ENCODE assay signal across 11 cellular contexts in genomic region chr2:104938226-104938941, GRCh38.
DNase-seq lines count a peak whose midpoint lies in the region; ATAC-seq and TF ChIP-seq lines count a peak whose summit lies in the region.
"Had no signal": no experiment of that assay in that cellular context is flagged by ENCODE, and none has a peak within 500 bp of the region (broad histone marks: within the 10 kb centered on the region; RNA-seq: fewer than 3 reads in every experiment).

No MANE protein-coding gene starts in this region.

- H3K4me1 Mint-ChIP-seq in endothelial cell (ENCODE audit: unreplicated experiment) = peaks cover 5% of the 10 kb centered on the region

- no peak overlapping the region for H4K12ac ChIP-seq in trophoblast cell (ENCODE audit: low read depth, low read length)

- H3K4me1 ChIP-seq in trophoblast cell (ENCODE audit: control insufficient read depth in 1 of 2, insufficient read depth in 2 of 2, low read length in 2 of 2) = no peaks in the 10 kb centered on the region
- H3K4me1 ChIP-seq: breast epithelium had no signal

- H3K4me3 ChIP-seq in GM12865 (ENCODE audit: low read depth, low read length) (no peak overlapping the region), trophoblast cell (ENCODE audit: low read depth, low read length) (no peak overlapping the region)
- H3K4me3 ChIP-seq: breast epithelium had no signal

- no peaks in the 10 kb centered on the region for H3K9me3 Mint-ChIP-seq in endothelial cell (ENCODE audit: unreplicated experiment)

- no peak overlapping the region for H3K4me3 Mint-ChIP-seq in endothelial cell (ENCODE audit: unreplicated experiment)

- H3K27me3 ChIP-seq in trophoblast cell (ENCODE audit: insufficient read depth, low read length) = no peaks in the 10 kb centered on the region
- H3K27me3 ChIP-seq: breast epithelium had no signal

- no peak overlapping the region for H3K27ac ChIP-seq in trophoblast cell (ENCODE audit: low read depth, low read length)
- H3K27ac ChIP-seq: breast epithelium had no signal

- no peaks in the 10 kb centered on the region for H3K9me3 ChIP-seq in trophoblast cell (ENCODE audit: insufficient read depth, low read depth, low read length)
- H3K9me3 ChIP-seq: breast epithelium had no signal

- H3K18ac ChIP-seq in trophoblast cell (ENCODE audit: low read length) = no peak overlapping the region

- H3K27me3 Mint-ChIP-seq in endothelial cell (ENCODE audit: unreplicated experiment) = no peaks in the 10 kb centered on the region

- no peak overlapping the region for H3K23ac ChIP-seq in trophoblast cell (ENCODE audit: low read length)

- no peak overlapping the region for H4K8ac ChIP-seq in trophoblast cell (ENCODE audit: low read depth, low read length)

- no peak overlapping the region for H3K14ac ChIP-seq in trophoblast cell (ENCODE audit: low read length)

- no peak overlapping the region for H4K91ac ChIP-seq in trophoblast cell (ENCODE audit: low read depth, low read length)

- no peak overlapping the region for H2AFZ ChIP-seq in trophoblast cell (ENCODE audit: insufficient read depth, low read length, poor library complexity)

- no peak overlapping the region for H2BK120ac ChIP-seq in trophoblast cell (ENCODE audit: insufficient read depth, low read length, poor library complexity)

- no peaks in the 10 kb centered on the region for H3K79me2 ChIP-seq in trophoblast cell (ENCODE audit: control insufficient read depth, insufficient read depth, low read length, poor library complexity)

- H3K4ac ChIP-seq in trophoblast cell (ENCODE audit: low read depth, low read length) = no peak overlapping the region

- TF ChIP-seq CTCF in GM12865 (IDR thresholded peaks at IDR 0.05; ENCODE audit: insufficient read depth, low read depth, low read length, missing control alignments) = no peak
- TF ChIP-seq CTCF in endothelial cell (IDR thresholded peaks at IDR 0.05; ENCODE audit: unreplicated experiment) = no peak

- ATAC-seq in GM19463 (IDR thresholded peaks at IDR 0.05; ENCODE audit: unreplicated experiment) = peak; percentile 89
- peak; percentile 76 for ATAC-seq in HG03097 (IDR thresholded peaks at IDR 0.05; ENCODE audit: low FRiP score, unreplicated experiment)

- H2BK12ac ChIP-seq in trophoblast cell (ENCODE audit: low read length) = no peak overlapping the region

- no peaks in the 10 kb centered on the region for H3K79me1 ChIP-seq in trophoblast cell (ENCODE audit: low read length)

- no peak overlapping the region for H3K9ac ChIP-seq in trophoblast cell (ENCODE audit: low read length)

- no peak overlapping the region for H3K27ac Mint-ChIP-seq in endothelial cell (ENCODE audit: unreplicated experiment)

- H2AK5ac ChIP-seq in trophoblast cell (ENCODE audit: low read length) = no peak overlapping the region

- H3K36me3 ChIP-seq in trophoblast cell (ENCODE audit: control insufficient read depth in 1 of 2, insufficient read depth in 2 of 2, low read length in 2 of 2) = no peaks in the 10 kb centered on the region
- H3K36me3 ChIP-seq: breast epithelium had no signal

- no peaks in the 10 kb centered on the region for H3K36me3 Mint-ChIP-seq in endothelial cell (ENCODE audit: low read depth, unreplicated experiment)

- WGBS in trophoblast cell (ENCODE audit: extremely low coverage, insufficient coverage, insufficient read length) = no CpG with 5 or more reads among the region's 10 CpGs

- no peak overlapping the region for H2BK5ac ChIP-seq in trophoblast cell (ENCODE audit: low read depth, low read length, poor library complexity)

- no peak overlapping the region for H3K4me2 ChIP-seq in trophoblast cell (ENCODE audit: low read length)

- DNase-seq in GM12865 (ENCODE audit: low read depth) (peak; percentile 34), germinal center (ENCODE audit: low spot score) (peak; percentile 49), dermis blood vessel endothelial cell (no peak), trophoblast cell (no peak), NCI-H774 (lab: John Stamatoyannopoulos, UW) (no peak), endothelial cell (ENCODE audit: low spot score) (no peak)
- DNase-seq: Kasumi-1, substantia nigra had no signal

Comparison
In these comparisons a context has a peak if more than half of its experiments do, and no peak if none do; other contexts are left out.
1. DNase-seq: peak in GM12865 (single experiment) and germinal center (single experiment); none in dermis blood vessel endothelial cell (single experiment), trophoblast cell (0 of 2), NCI-H774 (single experiment) and endothelial cell (single experiment).